In genomic region chr4:39320381-39321115, GRCh38 we compare ENCODE assay signal across 20 cellular contexts. TPM values are rescaled to one million over a fixed set of nuclear protein-coding genes. Genes with fewer than 3 reads are reported as not detected.
A peak's percentile ranks its signal among the peaks of the same experiment; 100 is the strongest.
DNase-seq lines count a peak whose midpoint lies in the region; ATAC-seq and TF ChIP-seq lines count a peak whose summit lies in the region.
"Had no signal": no experiment of that assay in that cellular context is flagged by ENCODE, and none has a peak within 500 bp of the region (broad histone marks: within the 10 kb centered on the region; RNA-seq: fewer than 3 reads in every experiment).

No MANE protein-coding gene starts in this region.

- H3K36me3 Mint-ChIP-seq in nephron (ENCODE audit: low read depth), result peaks cover 48% of the 10 kb centered on the region
- H3K36me3 Mint-ChIP-seq in natural killer cell treated with Interleukin-12 subunit alpha and Interleukin-12 subunit beta and Interleukin-15 and Interleukin-18, amount 100 ng/mL, for 72 hours, result peaks cover 14% of the 10 kb centered on the region

- POLR2A ChIA-PET in RWPE1 (lab: Yijun Ruan, JAX; ENCODE audit: low non-redundant PET), result interaction anchor here (0.6 kb wide), 2 partner anchors 140 to 227 kb away, joined by 5 read pairs; no protein-coding TSS in a partner anchor

- CTCF ChIA-PET in RWPE1 (lab: Yijun Ruan, JAX), result interaction anchor here (0.7 kb wide), 1 partner anchor 33 kb away, joined by 3 read pairs; no protein-coding TSS in a partner anchor

- no peaks in the 10 kb centered on the region for H3K9me3 Mint-ChIP-seq in nephron
- H3K9me3 Mint-ChIP-seq in natural killer cell treated with Interleukin-12 subunit alpha and Interleukin-12 subunit beta and Interleukin-15 and Interleukin-18, amount 100 ng/mL, for 72 hours, result no peaks in the 10 kb centered on the region
- H3K9me3 Mint-ChIP-seq: activated CD4-positive, alpha-beta memory T cell treated with anti-CD3 and anti-CD28 coated beads for 36 hours; effector memory CD8-positive, alpha-beta T cell had no signal

- peak; percentile 24 for DNase-seq in GM03348 (ENCODE audit: low spot score)
- no peak for DNase-seq in RWPE1 (ENCODE audit: low spot score)
- DNase-seq in epidermal melanocyte (ENCODE audit: insufficient read length, low spot score), result peak; percentile 21
- no peak for DNase-seq in NCI-H146 (lab: John Stamatoyannopoulos, UW)
- no peak for DNase-seq in natural killer cell treated with Interleukin-12 subunit alpha and Interleukin-12 subunit beta and Interleukin-15 and Interleukin-18, amount 100 ng/mL, for 72 hours (ENCODE audit: low spot score)
- no peak for DNase-seq in ecto neural progenitor cell (ENCODE audit: low spot score)
- DNase-seq: activated CD4-positive, alpha-beta memory T cell treated with anti-CD3 and anti-CD28 coated beads for 36 hours; activated effector memory CD4-positive, alpha-beta T cell treated with Interleukin-2 at 50 U/mL for 16 hours; effector memory CD8-positive, alpha-beta T cell; heart left ventricle; left colon; NCI-H1048; NCI-H2171 treated with DMSO at 0.1 percent for 48 hours; SHP77 treated with DMSO at 0.1 percent for 48 hours; stomach had no signal

- no peaks in the 10 kb centered on the region for H3K4me1 Mint-ChIP-seq in nephron
- peaks cover 0 to 5% of the 10 kb centered on the region in 2 donors for H3K4me1 Mint-ChIP-seq in natural killer cell treated with Interleukin-12 subunit alpha and Interleukin-12 subunit beta and Interleukin-15 and Interleukin-18, amount 100 ng/mL, for 72 hours (ENCODE audit: low read depth in 2 of 2)

- H3K27ac Mint-ChIP-seq in nephron, result peak overlapping the region; percentile 11 to 75 (median 66)
- no peak overlapping the region for H3K27ac Mint-ChIP-seq in natural killer cell treated with Interleukin-12 subunit alpha and Interleukin-12 subunit beta and Interleukin-15 and Interleukin-18, amount 100 ng/mL, for 72 hours
- H3K27ac Mint-ChIP-seq: effector memory CD8-positive, alpha-beta T cell; progenitor cell of endocrine pancreas had no signal

- ATAC-seq in natural killer cell treated with Interleukin-12 subunit alpha and Interleukin-12 subunit beta and Interleukin-15 and Interleukin-18, amount 100 ng/mL, for 72 hours, result no peak
- ATAC-seq in GM18907 (IDR thresholded peaks at IDR 0.05; ENCODE audit: unreplicated experiment), result no peak
- ATAC-seq: effector memory CD8-positive, alpha-beta T cell; GM12878; heart left ventricle; left colon had no signal

- TF ChIP-seq CTCF in RWPE1 (conservative IDR thresholded peaks at IDR 0.05; ENCODE audit: low read depth), result no peak
- TF ChIP-seq CTCF in nephron (IDR thresholded peaks at IDR 0.05; ENCODE audit: unreplicated experiment in 3 of 3), result no peak

- no peaks in the 10 kb centered on the region for H3K27me3 Mint-ChIP-seq in nephron (ENCODE audit: low read depth)
- no peaks in the 10 kb centered on the region for H3K27me3 Mint-ChIP-seq in natural killer cell treated with Interleukin-12 subunit alpha and Interleukin-12 subunit beta and Interleukin-15 and Interleukin-18, amount 100 ng/mL, for 72 hours
- H3K27me3 Mint-ChIP-seq: activated CD4-positive, alpha-beta memory T cell treated with anti-CD3 and anti-CD28 coated beads for 36 hours; effector memory CD8-positive, alpha-beta T cell; progenitor cell of endocrine pancreas had no signal

- no peak overlapping the region for H3K4me3 Mint-ChIP-seq in nephron
- no peak overlapping the region for H3K4me3 Mint-ChIP-seq in natural killer cell treated with Interleukin-12 subunit alpha and Interleukin-12 subunit beta and Interleukin-15 and Interleukin-18, amount 100 ng/mL, for 72 hours
- H3K4me3 Mint-ChIP-seq: activated CD4-positive, alpha-beta memory T cell treated with anti-CD3 and anti-CD28 coated beads for 36 hours; effector memory CD8-positive, alpha-beta T cell had no signal

- peak overlapping the region; percentile 91 for H3K27ac ChIP-seq in RWPE1
- H3K27ac ChIP-seq: cardiac muscle cell, stomach had no signal

RNA-seq across cellular contexts. Expression of gene RFC1, which starts 45.6 kb away (rescaled TPM):
- 100 to 1,000 TPM in 1 of 2 donors, 10 to 100 TPM in 1; 74.9 to 102 TPM for total RNA-seq in natural killer cell treated with Interleukin-12 subunit alpha and Interleukin-12 subunit beta and Interleukin-15 and Interleukin-18, amount 100 ng/mL, for 72 hours

Comparison
In these comparisons a context has a peak if more than half of its experiments do, and no peak if none do; other contexts are left out.
1. DNase-seq: peak in GM03348 (single experiment) and epidermal melanocyte (single experiment); none in RWPE1 (single experiment), NCI-H146 (single experiment), natural killer cell treated with Interleukin-12 subunit alpha and Interleukin-12 subunit beta and Interleukin-15 and Interleukin-18, amount 100 ng/mL, for 72 hours (single experiment) and ecto neural progenitor cell (single experiment).
2. H3K27ac Mint-ChIP-seq: peak in nephron (3 of 3); none in natural killer cell treated with Interleukin-12 subunit alpha and Interleukin-12 subunit beta and Interleukin-15 and Interleukin-18, amount 100 ng/mL, for 72 hours (0 of 2).